Comparison of ENCODE assay signal across 21 cellular contexts in genomic region chr3:58627941-58628340, GRCh38. TPM values are rescaled to one million over a fixed set of nuclear protein-coding genes. Genes with fewer than 3 reads are reported as not detected.
A peak's percentile ranks its signal among the peaks of the same experiment; 100 is the strongest.
DNase-seq lines count a peak whose midpoint lies in the region; ATAC-seq and TF ChIP-seq lines count a peak whose summit lies in the region.
"Had no signal": no experiment of that assay in that cellular context is flagged by ENCODE, and none has a peak within 500 bp of the region (broad histone marks: within the 10 kb centered on the region; RNA-seq: fewer than 3 reads in every experiment).

No MANE protein-coding gene starts in this region.

- TF ChIP-seq EP300 in esophagus muscularis mucosa (IDR thresholded peaks at IDR 0.05) = no peak

- no peak for ATAC-seq in GM18861 (IDR thresholded peaks at IDR 0.05; ENCODE audit: unreplicated experiment)
- ATAC-seq: effector memory CD8-positive, alpha-beta T cell; GM23338; stimulated activated memory B cell treated with anti-CD40 and anti-IgM and Interleukin-4, amounts not matched to agents 10 μg/mL and 1 μg/mL and 100 μg/mL, for 72 hours had no signal

- H3K4me3 Mint-ChIP-seq in MCF 10A (ENCODE audit: unreplicated experiment) = no peak overlapping the region
- no peak overlapping the region for H3K4me3 Mint-ChIP-seq in osteocyte (ENCODE audit: unreplicated experiment)
- H3K4me3 Mint-ChIP-seq in type B pancreatic cell = no peak overlapping the region
- H3K4me3 Mint-ChIP-seq: activated naive CD4-positive, alpha-beta T cell treated with anti-CD3 and anti-CD28 coated beads for 36 hours; effector memory CD8-positive, alpha-beta T cell; GM23338; mesothelial cell of epicardium; neural crest cell; stimulated activated memory B cell treated with anti-CD40 and anti-IgM and Interleukin-4, amounts not matched to agents 10 μg/mL and 1 μg/mL and 100 μg/mL, for 72 hours had no signal

- H3K4me3 ChIP-seq in breast epithelium (no peak overlapping the region), esophagus muscularis mucosa (no peak overlapping the region)
- H3K4me3 ChIP-seq: BLaER1, GM23338, tibial artery had no signal

- H3K27ac ChIP-seq in breast epithelium = peak overlapping the region; percentile 67 to 71
- peak overlapping the region; percentile 33 to 71 (median 59) for H3K27ac ChIP-seq in esophagus muscularis mucosa (replicated peaks in 1 of 4)
- H3K27ac ChIP-seq: BLaER1 had no signal

- H3K9me3 Mint-ChIP-seq in MCF 10A (ENCODE audit: unreplicated experiment) (no peaks in the 10 kb centered on the region), osteocyte (ENCODE audit: unreplicated experiment) (no peaks in the 10 kb centered on the region), type B pancreatic cell (no peaks in the 10 kb centered on the region)
- H3K9me3 Mint-ChIP-seq: activated naive CD4-positive, alpha-beta T cell treated with anti-CD3 and anti-CD28 coated beads for 36 hours; effector memory CD8-positive, alpha-beta T cell; GM23338; mesothelial cell of epicardium; neural crest cell; stimulated activated memory B cell treated with anti-CD40 and anti-IgM and Interleukin-4, amounts not matched to agents 10 μg/mL and 1 μg/mL and 100 μg/mL, for 72 hours had no signal

- POLR2A ChIA-PET in MCF 10A (lab: Yijun Ruan, JAX) = interaction anchor here (0.8 kb wide), 1 partner anchor 31 kb away, joined by 4 read pairs; no protein-coding TSS in a partner anchor

- H3K27ac Mint-ChIP-seq in MCF 10A (ENCODE audit: low read depth, unreplicated experiment) = no peak overlapping the region
- H3K27ac Mint-ChIP-seq in osteocyte (ENCODE audit: unreplicated experiment) = peak overlapping the region; percentile 47
- H3K27ac Mint-ChIP-seq in type B pancreatic cell = peak overlapping the region; percentile 41
- H3K27ac Mint-ChIP-seq: activated naive CD4-positive, alpha-beta T cell treated with anti-CD3 and anti-CD28 coated beads for 36 hours; effector memory CD8-positive, alpha-beta T cell; GM23338; mesothelial cell of epicardium; stimulated activated memory B cell treated with anti-CD40 and anti-IgM and Interleukin-4, amounts not matched to agents 10 μg/mL and 1 μg/mL and 100 μg/mL, for 72 hours had no signal

- no peaks in the 10 kb centered on the region for H3K27me3 Mint-ChIP-seq in MCF 10A (ENCODE audit: insufficient read depth, unreplicated experiment)
- H3K27me3 Mint-ChIP-seq in osteocyte (ENCODE audit: unreplicated experiment) = no peaks in the 10 kb centered on the region
- peaks cover 11% of the 10 kb centered on the region for H3K27me3 Mint-ChIP-seq in type B pancreatic cell

- H3K4me1 ChIP-seq in breast epithelium = peaks cover 0 to 24% of the 10 kb centered on the region in 2 donors
- H3K4me1 ChIP-seq in esophagus muscularis mucosa = peaks cover 37 to 40% (median 37%) of the 10 kb centered on the region in 4 donors

- TF ChIP-seq CTCF in breast epithelium (IDR thresholded peaks at IDR 0.05) = no peak
- TF ChIP-seq CTCF in MCF 10A (IDR thresholded peaks at IDR 0.05; ENCODE audit: unreplicated experiment) = no peak
- TF ChIP-seq CTCF in esophagus muscularis mucosa (IDR thresholded peaks at IDR 0.05) = no peak
- TF ChIP-seq CTCF in osteocyte (IDR thresholded peaks at IDR 0.05) = no peak
- TF ChIP-seq CTCF in type B pancreatic cell (conservative IDR thresholded peaks at IDR 0.05) = no peak

- CTCF ChIA-PET in MCF 10A (lab: Yijun Ruan, JAX) = interaction anchor here (0.6 to 14.9 kb wide), 8 partner anchors 11 to 321 kb away, joined by 3 to 358 read pairs (median 4); partner anchors contain the start of gene FAM107A

- 79% methylated on average over 6 of the region's 6 CpGs for WGBS in esophagus muscularis mucosa

- H3K36me3 Mint-ChIP-seq in MCF 10A (ENCODE audit: insufficient read depth, unreplicated experiment) (no peaks in the 10 kb centered on the region), osteocyte (ENCODE audit: unreplicated experiment) (no peaks in the 10 kb centered on the region), type B pancreatic cell (no peaks in the 10 kb centered on the region)
- H3K36me3 Mint-ChIP-seq: mesothelial cell of epicardium; stimulated activated memory B cell treated with anti-CD40 and anti-IgM and Interleukin-4, amounts not matched to agents 10 μg/mL and 1 μg/mL and 100 μg/mL, for 72 hours had no signal

- intact Hi-C loops in breast epithelium (cut with DNase I; ENCODE audit: low total_unique reads) (no loop called here), MCF 10A (cut with micrococcal nuclease) (no loop called here), esophagus muscularis mucosa (cut with DNase I) (loop anchor here (5.0 kb wide), 1 partner anchor 41 kb away; no protein-coding TSS in a partner anchor)

- H3K4me1 Mint-ChIP-seq in MCF 10A (ENCODE audit: insufficient read depth, unreplicated experiment) (peaks cover 5% of the 10 kb centered on the region), osteocyte (ENCODE audit: unreplicated experiment) (peaks cover 13% of the 10 kb centered on the region), type B pancreatic cell (ENCODE audit: unreplicated experiment) (peaks cover 14% of the 10 kb centered on the region)
- H3K4me1 Mint-ChIP-seq: mesothelial cell of epicardium had no signal

- H3K9me3 ChIP-seq in breast epithelium (no peaks in the 10 kb centered on the region), esophagus muscularis mucosa (no peaks in the 10 kb centered on the region)
- H3K9me3 ChIP-seq: BLaER1, tibial artery had no signal

- DNase-seq in breast epithelium (ENCODE audit: low spot score in 2 of 2) (no peak), MCF 10A (ENCODE audit: unreplicated experiment) (no peak), esophagus muscularis mucosa (ENCODE audit: extremely low spot score) (no peak), osteocyte (ENCODE audit: extremely low spot score, unreplicated experiment) (no peak), type B pancreatic cell (ENCODE audit: extremely low spot score, unreplicated experiment) (no peak), hepatic stellate cell (ENCODE audit: low spot score) (no peak), NCI-H146 treated with DMSO at 0.1 percent for 48 hours (lab: John Stamatoyannopoulos, UW; ENCODE audit: unreplicated experiment) (no peak)
- DNase-seq: activated naive CD4-positive, alpha-beta T cell treated with anti-CD3 and anti-CD28 coated beads for 36 hours; effector memory CD8-positive, alpha-beta T cell; Kasumi-1; NCI-H524; SIG-M5; tibial artery had no signal

- H3K27me3 ChIP-seq in breast epithelium (no peaks in the 10 kb centered on the region), esophagus muscularis mucosa (peaks cover 0 to 4% (median 0%) of the 10 kb centered on the region in 4 donors)
- H3K27me3 ChIP-seq: BLaER1 had no signal

- no peaks in the 10 kb centered on the region for H3K36me3 ChIP-seq in breast epithelium
- no peaks in the 10 kb centered on the region for H3K36me3 ChIP-seq in esophagus muscularis mucosa
- H3K36me3 ChIP-seq: BLaER1, tibial artery had no signal

- TF ChIP-seq POLR2A in breast epithelium (IDR thresholded peaks at IDR 0.05) = no peak
- TF ChIP-seq POLR2A in esophagus muscularis mucosa (IDR thresholded peaks at IDR 0.05; ENCODE audit: low read depth) = no peak

- BruUV-seq in MCF 10A (replicated peaks; lab: Mats Ljungman, UMichigan) = no TSS peak

RNA-seq across cellular contexts. Expression of gene FAM3D, which starts 38.6 kb away (rescaled TPM):
- total RNA-seq in breast epithelium = 10 to 100 TPM in 1 of 3 donors, 1 to 10 TPM in 1, not detected in 1; 4.3 to 17.6 TPM
- not detected in 2 replicates for total RNA-seq in MCF 10A (2022)
- not detected for total RNA-seq in esophagus muscularis mucosa
- total RNA-seq in osteocyte = not detected in 2 replicates
- 7.4 and 7.6 TPM in 2 replicates for total RNA-seq in type B pancreatic cell (ENCODE audit: low replicate concordance)
- total RNA-seq: activated naive CD4-positive, alpha-beta T cell treated with anti-CD3 and anti-CD28 coated beads for 36 hours; GM23338; T-helper 1 cell treated with Interleukin-12 subunit alpha and Interleukin-12 subunit beta and Interleukin-4 antibody, amounts not matched to agents 30 ng/mL and 1 ng/mL, for 36 hours had no signal

RNA-seq across cellular contexts. Expression of gene FAM107A, which starts 50.8 kb away (rescaled TPM):
- total RNA-seq in breast epithelium (10 to 100 TPM; 17.7 to 64.5 (median 31.9) TPM), MCF 10A (2022) (not detected in 2 replicates), esophagus muscularis mucosa (100 to 1,000 TPM in 2 of 4 donors, 10 to 100 TPM in 2; 35.7 to 107 (median 92.7) TPM), osteocyte (not detected in 2 replicates), type B pancreatic cell (ENCODE audit: low replicate concordance) (2.9 and 4.5 TPM in 2 replicates)
- total RNA-seq: activated naive CD4-positive, alpha-beta T cell treated with anti-CD3 and anti-CD28 coated beads for 36 hours; Calu3; mesothelial cell of epicardium; T-helper 1 cell treated with Interleukin-12 subunit alpha and Interleukin-12 subunit beta and Interleukin-4 antibody, amounts not matched to agents 30 ng/mL and 1 ng/mL, for 36 hours had no signal
